ENCODE assay signal across 8 cellular contexts in the genomic region with DNA sequence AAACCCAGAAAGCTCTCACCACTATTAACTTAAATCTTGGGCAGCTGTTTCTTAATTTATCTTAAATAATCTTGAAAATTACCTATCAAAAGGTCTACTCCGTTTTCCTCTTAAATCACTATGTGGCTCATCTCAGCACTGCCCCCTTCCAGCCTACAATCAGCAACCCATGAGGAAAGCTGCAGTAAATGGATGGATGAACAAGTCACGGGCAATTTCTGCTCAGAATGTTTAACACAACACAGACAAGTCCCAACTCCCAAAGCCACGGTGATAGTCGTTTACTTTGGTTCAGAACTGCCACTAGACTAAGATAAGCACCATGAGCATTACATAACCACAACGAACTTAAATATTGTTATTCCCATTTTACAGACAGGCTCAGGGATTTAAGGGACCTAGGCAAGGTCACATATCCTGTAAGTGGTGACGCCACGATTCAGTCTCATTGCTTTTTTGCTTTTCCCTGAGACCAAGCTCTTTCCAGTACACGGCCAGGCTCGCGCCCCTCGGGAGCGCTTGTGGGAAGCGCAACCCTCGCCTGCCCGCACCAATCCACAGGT. TPM values are rescaled to one million over a fixed set of nuclear protein-coding genes. Genes with fewer than 3 reads are reported as not detected.
DNase-seq lines count a peak whose midpoint lies in the region; ATAC-seq and TF ChIP-seq lines count a peak whose summit lies in the region.

No MANE protein-coding gene starts in this region.

- no peak overlapping the region for H2BK120ac ChIP-seq in neuronal stem cell (ENCODE audit: low read depth, low read length)

- H4K91ac ChIP-seq in neuronal stem cell (ENCODE audit: low read depth, low read length, poor library complexity): no peak overlapping the region

- peak overlapping the region; percentile 73 for H3K18ac ChIP-seq in neuronal stem cell (ENCODE audit: low read length)

- no peak overlapping the region for H2BK12ac ChIP-seq in neuronal stem cell (ENCODE audit: low read length)

- H2AFZ ChIP-seq in neuronal stem cell (ENCODE audit: low read length): peak overlapping the region; percentile 82

- no peak overlapping the region for H2BK15ac ChIP-seq in neuronal stem cell (ENCODE audit: low read length)

- H2BK5ac ChIP-seq in neuronal stem cell (ENCODE audit: low read length): no peak overlapping the region

- H3K9ac ChIP-seq in neuronal stem cell (ENCODE audit: low read depth, low read length, poor library complexity): peak overlapping the region; percentile 89

- H3K4me2 ChIP-seq in neuronal stem cell (ENCODE audit: insufficient read depth, low read length, poor library complexity, severe bottlenecking): peak overlapping the region; percentile 29

- H4K8ac ChIP-seq in neuronal stem cell (ENCODE audit: low read depth, low read length): no peak overlapping the region

- peak overlapping the region; percentile 69 to 86 (median 78) for H3K4me3 ChIP-seq in esophagus muscularis mucosa
- peak overlapping the region; percentile 66 to 95 for H3K4me3 ChIP-seq in neuronal stem cell (ENCODE audit: low read length in 2 of 2)

- no peak overlapping the region for H3K4ac ChIP-seq in neuronal stem cell (ENCODE audit: low read length)

- TF ChIP-seq POLR2A in esophagus muscularis mucosa (IDR thresholded peaks at IDR 0.05; ENCODE audit: low read depth): no peak

- 2% methylated on average over 13 of the region's 15 CpGs for WGBS in esophagus muscularis mucosa
- WGBS in neuronal stem cell (ENCODE audit: extremely low coverage in 2 of 2, insufficient read length in 2 of 2, insufficient replicate concordance in 1 of 2), 2 donors: no CpG with 5 or more reads among the region's 15 CpGs

- H2AK5ac ChIP-seq in neuronal stem cell (ENCODE audit: low read depth, low read length): peak overlapping the region; percentile 6

- H3K27ac ChIP-seq in esophagus muscularis mucosa (replicated peaks in 1 of 4): peak overlapping the region; percentile 90 to 96 (median 92)
- H3K27ac ChIP-seq in neuronal stem cell (replicated peaks; ENCODE audit: low read length): peak overlapping the region; percentile 74

- intact Hi-C loops in esophagus muscularis mucosa (cut with DNase I): loop anchor here (2.0 to 5.0 kb wide), 2 partner anchors 23 to 163 kb away; a partner anchor contains a TSS

- DNase-seq in NCI-H748 (lab: John Stamatoyannopoulos, UW; ENCODE audit: unreplicated experiment) (peak; percentile 72), NCI-H748 treated with DMSO at 0.1 percent for 48 hours (lab: John Stamatoyannopoulos, UW) (no peak), SW480 (ENCODE audit: low spot score) (peak; percentile 27), esophagus muscularis mucosa (ENCODE audit: extremely low spot score) (no peak), neuronal stem cell (ENCODE audit: low spot score) (peak; percentile 12), NCI-H1436 (lab: John Stamatoyannopoulos, UW) (no peak), GM20000 (ENCODE audit: low spot score) (no peak)

- H3K9me3 ChIP-seq in esophagus muscularis mucosa (no peaks in the 10 kb centered on the region), neuronal stem cell (replicated peaks in 1 of 2; ENCODE audit: control insufficient read depth in 2 of 2, insufficient read depth in 1 of 2, low read depth in 1 of 2, low read length in 2 of 2) (peaks cover 0 to 5% of the 10 kb centered on the region in 2 donors)

- TF ChIP-seq CTCF in esophagus muscularis mucosa (IDR thresholded peaks at IDR 0.05) (no peak), GM20000 (IDR thresholded peaks at IDR 0.05; ENCODE audit: extremely low read depth, missing control alignments) (no peak)

- H3K14ac ChIP-seq in neuronal stem cell (ENCODE audit: low read length): peak overlapping the region; percentile 92

- H3K36me3 ChIP-seq in esophagus muscularis mucosa (peaks cover 0 to 9% (median 0%) of the 10 kb centered on the region in 4 donors), neuronal stem cell (replicated peaks in 1 of 2; ENCODE audit: control insufficient read depth in 2 of 2, insufficient read depth in 2 of 2, low read length in 2 of 2) (peaks cover 5 to 47% of the 10 kb centered on the region in 2 donors)

- H3K27me3 ChIP-seq in esophagus muscularis mucosa: no peaks in the 10 kb centered on the region
- no peaks in the 10 kb centered on the region for H3K27me3 ChIP-seq in neuronal stem cell (ENCODE audit: control insufficient read depth in 3 of 3, insufficient read depth in 3 of 3, low read depth in 1 of 3, low read length in 3 of 3)

- peaks cover 2% of the 10 kb centered on the region for H3K79me1 ChIP-seq in neuronal stem cell (ENCODE audit: low read depth, low read length)

- H3K4me1 ChIP-seq in esophagus muscularis mucosa (peaks cover 33 to 54% (median 35%) of the 10 kb centered on the region in 4 donors), neuronal stem cell (ENCODE audit: control insufficient read depth in 2 of 2, insufficient read depth in 1 of 2, low read depth in 1 of 2, low read length in 2 of 2) (peaks cover 2 to 3% of the 10 kb centered on the region in 2 donors)

- ATAC-seq in HG02763 (IDR thresholded peaks at IDR 0.05; ENCODE audit: unreplicated experiment): peak; percentile 15

- H3K23ac ChIP-seq in neuronal stem cell (ENCODE audit: low read depth, low read length, poor library complexity): peak overlapping the region; percentile 52

- no peak for TF ChIP-seq EP300 in esophagus muscularis mucosa (IDR thresholded peaks at IDR 0.05)

RNA-seq across cellular contexts. Expression of a gene that starts 2.0 kb away (rescaled TPM):
- 10 to 100 TPM in 1 of 4 donors, 1 to 10 TPM in 3; 4.8 to 11.2 (median 7.8) TPM for total RNA-seq in esophagus muscularis mucosa
- 42.7 TPM for polyA plus RNA-seq in neuronal stem cell (2013, experiment 1 of 2)
- polyA plus RNA-seq in neuronal stem cell (2013, experiment 2 of 2): 42.8 TPM

RNA-seq across cellular contexts. Expression of a gene that starts 2.3 kb away (rescaled TPM):
- total RNA-seq in esophagus muscularis mucosa: 10 to 100 TPM; 16.5 to 25.9 (median 21.7) TPM
- polyA plus RNA-seq in neuronal stem cell (2013, experiment 1 of 2): 23.3 TPM
- 24.5 TPM for polyA plus RNA-seq in neuronal stem cell (2013, experiment 2 of 2)

RNA-seq across cellular contexts. Expression of a gene that starts 22.8 kb away (rescaled TPM):
- 10 to 100 TPM; 38.5 to 52.5 (median 48.6) TPM for total RNA-seq in esophagus muscularis mucosa
- 63.4 TPM for polyA plus RNA-seq in neuronal stem cell (2013, experiment 1 of 2)
- 67.7 TPM for polyA plus RNA-seq in neuronal stem cell (2013, experiment 2 of 2)

RNA-seq across cellular contexts. Expression of a gene that starts 24.1 kb away (rescaled TPM):
- total RNA-seq in esophagus muscularis mucosa: 10 to 100 TPM in 1 of 4 donors, 1 to 10 TPM in 3; 6.5 to 10.1 (median 8.2) TPM
- 2.4 TPM for polyA plus RNA-seq in neuronal stem cell (2013, experiment 1 of 2)
- polyA plus RNA-seq in neuronal stem cell (2013, experiment 2 of 2): 2.2 TPM

Comparison
In these comparisons a context has a peak if more than half of its experiments do, and no peak if none do; other contexts are left out.
1. DNase-seq: peak in NCI-H748 (single experiment), SW480 (single experiment) and neuronal stem cell (single experiment); none in NCI-H748 treated with DMSO at 0.1 percent for 48 hours (single experiment), esophagus muscularis mucosa (single experiment), NCI-H1436 (single experiment) and GM20000 (single experiment).